In the genomic region with DNA sequence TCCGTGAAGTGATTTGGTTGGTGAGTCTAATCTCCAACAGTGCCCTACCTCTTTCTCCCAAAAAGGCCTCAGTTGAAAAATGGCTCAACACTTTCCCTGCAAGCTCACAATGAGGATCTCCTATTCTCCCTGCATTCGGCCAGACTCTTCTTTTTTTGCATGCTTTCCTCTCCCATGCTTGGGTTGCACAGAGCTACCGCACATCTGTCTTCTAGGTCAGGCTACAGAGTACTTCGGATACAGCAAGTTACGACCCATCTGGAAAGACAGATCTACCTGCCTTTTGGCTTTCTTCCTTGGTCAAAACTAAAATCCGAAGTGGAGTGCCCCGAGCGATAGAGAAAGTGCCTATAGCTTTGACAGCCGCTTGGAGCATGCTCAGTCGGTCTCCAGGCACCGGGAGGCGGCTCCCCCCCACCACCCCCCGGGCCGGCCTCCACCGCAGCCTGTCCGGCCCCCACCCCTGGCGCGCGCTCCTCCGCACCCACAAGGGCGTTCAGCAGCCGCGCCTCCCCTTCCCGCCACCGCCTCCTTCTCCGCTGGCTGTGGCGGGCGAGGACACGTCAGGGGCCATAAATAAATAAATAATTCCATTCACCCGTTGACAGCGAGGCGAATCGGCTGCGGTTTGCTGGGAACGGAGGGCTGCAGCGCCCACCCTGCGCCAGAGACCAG, we compare ENCODE assay signal across 8 cellular contexts. TPM values are rescaled to one million over a fixed set of nuclear protein-coding genes. Genes with fewer than 3 reads are reported as not detected.
A peak's percentile ranks its signal among the peaks of the same experiment; 100 is the strongest.
DNase-seq lines count a peak whose midpoint lies in the region; ATAC-seq and TF ChIP-seq lines count a peak whose summit lies in the region.

A gene with protein sequence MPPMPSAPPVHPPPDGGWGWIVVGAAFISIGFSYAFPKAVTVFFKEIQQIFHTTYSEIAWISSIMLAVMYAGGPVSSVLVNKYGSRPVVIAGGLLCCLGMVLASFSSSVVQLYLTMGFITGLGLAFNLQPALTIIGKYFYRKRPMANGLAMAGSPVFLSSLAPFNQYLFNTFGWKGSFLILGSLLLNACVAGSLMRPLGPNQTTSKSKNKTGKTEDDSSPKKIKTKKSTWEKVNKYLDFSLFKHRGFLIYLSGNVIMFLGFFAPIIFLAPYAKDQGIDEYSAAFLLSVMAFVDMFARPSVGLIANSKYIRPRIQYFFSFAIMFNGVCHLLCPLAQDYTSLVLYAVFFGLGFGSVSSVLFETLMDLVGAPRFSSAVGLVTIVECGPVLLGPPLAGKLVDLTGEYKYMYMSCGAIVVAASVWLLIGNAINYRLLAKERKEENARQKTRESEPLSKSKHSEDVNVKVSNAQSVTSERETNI (plus strand): TSS at position 473 of the 675 bp plus-strand sequence. CDS start 108,773 bp downstream, outside the sequence.

- H3K27me3 ChIP-seq in liver (ENCODE audit: control insufficient read depth in 4 of 4, insufficient read depth in 4 of 4, low read length in 3 of 4) = no peaks in the 10 kb centered on the region

- DNase-seq in Ammon's horn (ENCODE audit: low spot score) = peak; percentile 92
- peak; percentile 77 for DNase-seq in NCI-H69 (lab: John Stamatoyannopoulos, UW)
- DNase-seq in activated CD4-positive, alpha-beta T cell treated with anti-CD3 and anti-CD28 coated beads, Interleukin-2, amount 50 U/mL, for 4 hours = peak; percentile 78 to 83
- DNase-seq in dermis blood vessel endothelial cell = peak; percentile 91
- DNase-seq in stimulated activated CD4-positive, alpha-beta T cell treated with anti-CD3 and anti-CD28 coated beads, Interleukin-4, amount 100 ng/mL, for 1 hour = peak; percentile 84

- H3K9me3 ChIP-seq in liver (ENCODE audit: control insufficient read depth in 4 of 4, low read length in 3 of 4) = no peaks in the 10 kb centered on the region

- peak within 1 kb of the TSS; percentile 68 to 99 for H3K9ac ChIP-seq in liver (ENCODE audit: low read depth in 1 of 2, low read length in 2 of 2)

- ATAC-seq in GM19328 (IDR thresholded peaks at IDR 0.05; ENCODE audit: unreplicated experiment) (peak; percentile 56), HG03460 (IDR thresholded peaks at IDR 0.05; ENCODE audit: unreplicated experiment) (peak; percentile 59)

- peak in 1 of 2 donors; percentile 42 for TF ChIP-seq RAD21 in liver (IDR thresholded peaks at IDR 0.05)

- H3K4me3 ChIP-seq in liver (ENCODE audit: low read depth in 1 of 3, low read length in 3 of 3) = peak within 1 kb of the TSS; percentile 57 to 96 (median 93)

- H3K36me3 ChIP-seq in liver (ENCODE audit: control insufficient read depth in 4 of 4, insufficient read depth in 3 of 4, low read depth in 1 of 4, low read length in 3 of 4) = no peaks in the 10 kb centered on the region

- peak; percentile 9 for TF ChIP-seq CTCF in liver (IDR thresholded peaks at IDR 0.05; ENCODE audit: low read depth, low read length, missing input control)

- under 1% methylated on average over 37 of the region's 37 CpGs for WGBS in liver

- H3K4me1 ChIP-seq in liver (ENCODE audit: control insufficient read depth in 4 of 4, insufficient read depth in 4 of 4, low read length in 3 of 4) = peaks cover 0 to 12% (median 6%) of the 10 kb centered on the region in 4 donors

- peak within 1 kb of the TSS; percentile 89 to 93 for H3K27ac ChIP-seq in liver (ENCODE audit: low read depth in 1 of 2, low read length in 2 of 2)

TF ChIP-seq in liver, 16 proteins besides CTCF, POLR2A, EP300 and RAD21:
- TF ChIP-seq, protein P1, sequence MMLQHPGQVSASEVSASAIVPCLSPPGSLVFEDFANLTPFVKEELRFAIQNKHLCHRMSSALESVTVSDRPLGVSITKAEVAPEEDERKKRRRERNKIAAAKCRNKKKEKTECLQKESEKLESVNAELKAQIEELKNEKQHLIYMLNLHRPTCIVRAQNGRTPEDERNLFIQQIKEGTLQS (IDR thresholded peaks at IDR 0.05) = no peak
- TF ChIP-seq HNF4A (conservative IDR thresholded peaks at IDR 0.05) = peak in 1 of 2 donors; percentile 34
- TF ChIP-seq TAF1 (conservative IDR thresholded peaks at IDR 0.05) = peak; percentile 95

RNA-seq across cellular contexts. Expression of the gene that starts here (rescaled TPM):
- 7.1 and 9.5 TPM in 2 replicates for total RNA-seq in dermis blood vessel endothelial cell
- total RNA-seq in liver = 10 to 100 TPM; 14.8 to 24.0 TPM
- polyA plus RNA-seq in liver = 1 to 10 TPM; 3.0 to 9.5 TPM

Comparison
In these comparisons a context has a peak if more than half of its experiments do, and no peak if none do; other contexts are left out.
1. Peak in every context shown above with its lines: DNase-seq, ATAC-seq, H3K4me3 ChIP-seq and H3K27ac ChIP-seq.